10 cellular contexts compared by ENCODE assay signal in the genomic region with DNA sequence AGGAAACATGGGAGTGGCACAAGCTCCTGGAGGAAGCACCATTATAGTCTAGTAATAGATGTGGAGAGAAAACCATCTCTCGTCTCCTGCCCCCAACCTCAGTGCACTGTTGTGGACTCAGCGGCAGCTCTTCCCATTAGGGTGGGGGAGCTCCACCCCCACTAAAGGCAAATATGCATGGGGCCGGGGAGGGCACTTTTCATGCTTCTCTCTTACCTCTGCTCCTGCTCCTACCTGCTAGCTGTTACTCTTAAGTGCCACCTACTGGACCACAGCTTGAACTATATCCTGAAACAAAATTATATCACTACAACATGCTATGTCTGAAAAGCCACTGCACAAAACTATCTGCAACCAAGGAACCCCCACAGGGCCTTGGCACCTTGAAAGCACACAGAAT.
DNase-seq lines count a peak whose midpoint lies in the region; ATAC-seq, FAIRE-seq and TF ChIP-seq lines count a peak whose summit lies in the region.
"Had no signal": no experiment of that assay in that cellular context is flagged by ENCODE, and none has a peak within 500 bp of the region (broad histone marks: within the 10 kb centered on the region; RNA-seq: fewer than 3 reads in every experiment).

No MANE protein-coding gene starts in this region.

- H4K20me1 ChIP-seq in HCT116 (ENCODE audit: insufficient read depth) (no peaks in the 10 kb centered on the region), OCI-LY7 (ENCODE audit: insufficient read depth, low read length) (no peaks in the 10 kb centered on the region)

- peak; percentile 25; the same call in 1 of the 2 replicates for TF ChIP-seq RAD21 in HCT116 (IDR thresholded peaks at IDR 0.05; ENCODE audit: low read depth)

- FAIRE-seq in HTR-8/SVneo (lab: Jason Lieb, UNC), result no peak

- peak; percentile 78 for ATAC-seq in HCT116
- ATAC-seq in GM21447 (IDR thresholded peaks at IDR 0.05; ENCODE audit: unreplicated experiment), result no peak

- RAD21 ChIA-PET in HCT116 (lab: Charles Lee; ENCODE audit: low non-redundant PET in 1 of 2, low total read pairs in 2 of 2, uncharacterized antibody in 2 of 2, unreplicated experiment in 2 of 2), result no interaction called here

- intact Hi-C loops in HCT116 (cut with micrococcal nuclease) (no loop called here), OCI-LY7 (cut with micrococcal nuclease; ENCODE audit: unreplicated experiment) (no loop called here)

- H3K27ac ChIP-seq in C4-2B (no peak overlapping the region), HCT116 (ENCODE audit: low read depth, low read length) (no peak overlapping the region), OCI-LY7 (ENCODE audit: low read depth, low read length, poor library complexity, severe bottlenecking) (no peak overlapping the region)
- H3K27ac ChIP-seq: cardiac muscle cell, vagina had no signal

- H3K9ac ChIP-seq in HCT116 (ENCODE audit: low read length), result no peak overlapping the region

- H3K79me2 ChIP-seq in HCT116 (ENCODE audit: insufficient read depth, low read length) (no peaks in the 10 kb centered on the region), OCI-LY7 (ENCODE audit: insufficient read depth, low read depth, low read length) (no peaks in the 10 kb centered on the region)

- POLR2A ChIA-PET in HCT116 (lab: Charles Lee), result no interaction called here
- POLR2A ChIA-PET in OCI-LY7 (lab: Charles Lee), result no interaction called here

- no peak overlapping the region for H3K4me2 ChIP-seq in HCT116 (ENCODE audit: low read length)
- no peak overlapping the region for H3K4me2 ChIP-seq in OCI-LY7 (ENCODE audit: low read length)

- H3K4me3 ChIP-seq in HCT116 (replicated peaks in 1 of 2; ENCODE audit: low read depth in 1 of 2, low read length in 2 of 2) (no peak overlapping the region), OCI-LY7 (ENCODE audit: low read depth, low read length, poor library complexity, severe bottlenecking) (no peak overlapping the region)
- H3K4me3 ChIP-seq: cardiac muscle cell, vagina had no signal

- H3K9me3 ChIP-seq in HCT116 (ENCODE audit: control insufficient read depth in 1 of 2, insufficient read depth in 1 of 2, low read depth in 1 of 2, low read length in 2 of 2) (peaks cover 0 to 6% of the 10 kb centered on the region in 2 experiments; a peak in 1 of 4 replicates), OCI-LY7 (ENCODE audit: low read length) (no peaks in the 10 kb centered on the region)
- H3K9me3 ChIP-seq: vagina had no signal

- TF ChIP-seq CTCF in C4-2B (conservative IDR thresholded peaks at IDR 0.05) (peak; percentile 26; the same call in 1 of the 2 replicates), HCT116 (IDR thresholded peaks at IDR 0.05 in 2 of 3, conservative IDR thresholded peaks at IDR 0.05 in 1 of 3; ENCODE audit: borderline replicate concordance in 1 of 3, insufficient read depth in 1 of 3, low read depth in 2 of 3, low read length in 2 of 3) (peak in 1 of 3 experiments; percentile 23; a peak in 2 of 6 replicates), OCI-LY7 (conservative IDR thresholded peaks at IDR 0.05; ENCODE audit: low read length) (peak; percentile 58)

- CTCF ChIA-PET in HCT116 (lab: Charles Lee), result no interaction called here
- CTCF ChIA-PET in OCI-LY7 (lab: Charles Lee; ENCODE audit: unreplicated experiment), result no interaction called here

- DNase-seq in HCT116 (ENCODE audit: low read depth, low spot score), result peak; percentile 6
- DNase-seq in OCI-LY7 (ENCODE audit: low spot score), result peak; percentile 2
- DNase-seq in iPS DF 19.7 (ENCODE audit: low read depth, low spot score), result peak; percentile 28
- DNase-seq in HTR-8/SVneo (ENCODE audit: insufficient read length, low spot score), result no peak
- DNase-seq in hippocampal formation (lab: John Stamatoyannopoulos, UW), result no peak
- no peak for DNase-seq in T-helper 9 cell

- BruUV-seq in HCT116 (replicated peaks; lab: Mats Ljungman, UMichigan) (no TSS peak), OCI-LY7 (replicated peaks; lab: Mats Ljungman, UMichigan) (no TSS peak)

- H3K27me3 ChIP-seq in HCT116 (ENCODE audit: insufficient read depth, low read length), result no peaks in the 10 kb centered on the region
- H3K27me3 ChIP-seq: cardiac muscle cell, vagina had no signal

- no peaks in the 10 kb centered on the region for H3K4me1 ChIP-seq in HCT116 (ENCODE audit: control insufficient read depth in 1 of 2, insufficient read depth in 2 of 2, low read length in 2 of 2)
- H3K4me1 ChIP-seq in OCI-LY7 (ENCODE audit: insufficient read depth, low read length, poor library complexity, severe bottlenecking), result no peaks in the 10 kb centered on the region
- H3K4me1 ChIP-seq: vagina had no signal

- H3K9me2 ChIP-seq in HCT116 (ENCODE audit: insufficient read depth) (no peaks in the 10 kb centered on the region), OCI-LY7 (ENCODE audit: insufficient read depth, low read length) (no peaks in the 10 kb centered on the region)

- no peak for TF ChIP-seq POLR2A in HCT116 (IDR thresholded peaks at IDR 0.05; ENCODE audit: borderline replicate concordance, extremely low read depth, insufficient read depth, insufficient read length)

- H2AFZ ChIP-seq in HCT116 (ENCODE audit: low read depth, low read length, poor library complexity, severe bottlenecking), result no peak overlapping the region
- no peak overlapping the region for H2AFZ ChIP-seq in OCI-LY7 (ENCODE audit: low read length)

- H3K36me3 ChIP-seq in HCT116 (ENCODE audit: control insufficient read depth in 1 of 2, insufficient read depth in 2 of 2, low read length in 2 of 2), result no peaks in the 10 kb centered on the region
- H3K36me3 ChIP-seq in OCI-LY7 (ENCODE audit: insufficient read depth, low read length), result no peaks in the 10 kb centered on the region
- H3K36me3 ChIP-seq: cardiac muscle cell, vagina had no signal

TF ChIP-seq in HCT116, 20 proteins besides CTCF, POLR2A, EP300 and RAD21:
- TF ChIP-seq MAX (IDR thresholded peaks at IDR 0.05), result no peak
- TF ChIP-seq SIN3A (IDR thresholded peaks at IDR 0.05; ENCODE audit: low read depth), result no peak
- TF ChIP-seq FOSL1 (IDR thresholded peaks at IDR 0.05; ENCODE audit: low read depth), result no peak
- TF ChIP-seq SP1 (IDR thresholded peaks at IDR 0.05; ENCODE audit: low read depth), result no peak
- no peak for TF ChIP-seq CBX3 (IDR thresholded peaks at IDR 0.05; ENCODE audit: low read depth)
- no peak for TF ChIP-seq CEBPB (IDR thresholded peaks at IDR 0.05; ENCODE audit: low read depth)
- TF ChIP-seq EGR1 (IDR thresholded peaks at IDR 0.05; ENCODE audit: low read depth), result no peak
- TF ChIP-seq SRF (IDR thresholded peaks at IDR 0.05; ENCODE audit: low read depth), result no peak
- TF ChIP-seq POLR2AphosphoS5 (IDR thresholded peaks at IDR 0.05; ENCODE audit: low read depth, low read length), result no peak
- TF ChIP-seq YY1 (IDR thresholded peaks at IDR 0.05; ENCODE audit: extremely low read depth, insufficient replicate concordance, low read depth, low read length), result no peak
- no peak for TF ChIP-seq ZBTB33 (IDR thresholded peaks at IDR 0.05; ENCODE audit: extremely low read depth, insufficient replicate concordance, low read length)
- no peak for TF ChIP-seq ATF3 (IDR thresholded peaks at IDR 0.05)
- no peak for TF ChIP-seq ZNF274 (IDR thresholded peaks at IDR 0.05; ENCODE audit: low read depth, low read length)
- TF ChIP-seq TCF7L2 (IDR thresholded peaks at IDR 0.05; ENCODE audit: borderline replicate concordance, extremely low read depth, insufficient read depth, insufficient read length), result no peak
- no peak for TF ChIP-seq ZFX (IDR thresholded peaks at IDR 0.05)
TF ChIP-seq in HCT116: peak in this region for 0.

Comparison
In these comparisons a context has a peak if more than half of its experiments do, and no peak if none do; other contexts are left out.
1. DNase-seq: peak in HCT116 (single experiment), OCI-LY7 (single experiment) and iPS DF 19.7 (single experiment); none in HTR-8/SVneo (single experiment), hippocampal formation (0 of 2) and T-helper 9 cell (single experiment).